Comparison of ENCODE assay signal across 13 cellular contexts in the genomic region with DNA sequence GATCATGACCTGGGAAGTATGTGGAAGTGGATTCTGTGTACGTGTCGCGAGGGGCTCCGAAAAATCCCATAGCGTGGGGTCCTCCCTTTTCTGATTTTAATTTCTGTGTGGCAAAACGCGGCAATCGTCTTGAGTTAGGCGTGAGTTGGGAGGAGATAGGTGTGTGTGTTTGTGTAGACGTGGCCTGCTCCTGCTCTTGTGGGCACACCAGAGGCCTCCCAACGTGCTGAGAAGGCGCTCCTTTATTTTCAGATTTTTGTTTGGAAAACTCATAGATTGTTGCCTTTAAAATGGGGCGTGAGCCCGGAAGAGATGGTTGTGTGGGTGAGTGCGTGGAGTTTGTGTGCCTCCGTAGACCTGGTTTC. TPM values are rescaled to one million over a fixed set of nuclear protein-coding genes. Genes with fewer than 3 reads are reported as not detected.
A peak's percentile ranks its signal among the peaks of the same experiment; 100 is the strongest.
DNase-seq lines count a peak whose midpoint lies in the region; ATAC-seq and TF ChIP-seq lines count a peak whose summit lies in the region.
"Had no signal": no experiment of that assay in that cellular context is flagged by ENCODE, and none has a peak within 500 bp of the region (broad histone marks: within the 10 kb centered on the region; RNA-seq: fewer than 3 reads in every experiment).

No MANE protein-coding gene starts in this region.

- H3K27ac ChIP-seq in GM23338 (ENCODE audit: low read depth): peak overlapping the region; percentile 2; the same call in 1 of the 2 replicates
- H3K27ac ChIP-seq: adrenal gland, parathyroid adenoma, thyroid gland had no signal

- H3K9me3 Mint-ChIP-seq in GM23338 (peaks cover 19% of the 10 kb centered on the region), osteocyte (ENCODE audit: unreplicated experiment) (no peaks in the 10 kb centered on the region)

- peaks cover 96% of the 10 kb centered on the region for H3K79me2 ChIP-seq in GM23338 (replicated peaks; ENCODE audit: insufficient read depth)
- H3K79me2 ChIP-seq: parathyroid adenoma had no signal

- H3K36me3 Mint-ChIP-seq in GM23338 (ENCODE audit: low read depth): peaks cover 87% of the 10 kb centered on the region
- no peaks in the 10 kb centered on the region for H3K36me3 Mint-ChIP-seq in T-helper 17 cell (ENCODE audit: low read depth)
- peaks cover 6% of the 10 kb centered on the region for H3K36me3 Mint-ChIP-seq in osteocyte (ENCODE audit: unreplicated experiment)

- H4K20me1 ChIP-seq in GM23338 (replicated peaks; ENCODE audit: insufficient read depth): peaks cover 49% of the 10 kb centered on the region

- H3K9ac ChIP-seq in iPS-15b (ENCODE audit: low read depth, low read length): peak overlapping the region; percentile 97
- H3K9ac ChIP-seq: parathyroid adenoma had no signal

- no peaks in the 10 kb centered on the region for H3K9me3 ChIP-seq in T-helper 17 cell (ENCODE audit: control insufficient read depth, low read length, poor library complexity, severe bottlenecking)
- H3K9me3 ChIP-seq in iPS-15b (ENCODE audit: control insufficient read depth, insufficient read depth, low read length): no peaks in the 10 kb centered on the region
- H3K9me3 ChIP-seq: adrenal gland, thyroid gland had no signal

- H3K27me3 ChIP-seq in GM23338 (ENCODE audit: insufficient read depth) (no peaks in the 10 kb centered on the region), iPS-15b (ENCODE audit: control insufficient read depth, insufficient read depth, low read length) (no peaks in the 10 kb centered on the region)

- H3K27ac Mint-ChIP-seq in GM23338 (peak overlapping the region; percentile 99), T-helper 17 cell (no peak overlapping the region), osteocyte (ENCODE audit: unreplicated experiment) (no peak overlapping the region)

- H3F3A ChIP-seq in GM23338 (replicated peaks; ENCODE audit: low read depth): peaks cover 20% of the 10 kb centered on the region

- H3K4me3 ChIP-seq in GM23338: peak overlapping the region; percentile 100
- H3K4me3 ChIP-seq in iPS-15b (ENCODE audit: low read depth, low read length): peak overlapping the region; percentile 98
- H3K4me3 ChIP-seq: thyroid gland had no signal

- peaks cover 34% of the 10 kb centered on the region for H3K4me1 Mint-ChIP-seq in GM23338
- H3K4me1 Mint-ChIP-seq in T-helper 17 cell: peaks cover 12% of the 10 kb centered on the region
- peaks cover 22% of the 10 kb centered on the region for H3K4me1 Mint-ChIP-seq in osteocyte (ENCODE audit: unreplicated experiment)

- H3K4me3 Mint-ChIP-seq in GM23338: peak overlapping the region; percentile 99
- H3K4me3 Mint-ChIP-seq in T-helper 17 cell: peak overlapping the region; percentile 82
- H3K4me3 Mint-ChIP-seq in osteocyte (ENCODE audit: unreplicated experiment): peak overlapping the region; percentile 63

- no peak for ATAC-seq in GM23338
- ATAC-seq in T-helper 17 cell: no peak
- no peak for ATAC-seq in GM21528 (IDR thresholded peaks at IDR 0.05; ENCODE audit: low FRiP score, unreplicated experiment)

- DNase-seq in GM23338 (ENCODE audit: low spot score) (no peak), T-helper 17 cell (no peak), osteocyte (ENCODE audit: extremely low spot score, unreplicated experiment) (no peak), NCI-H526 (lab: John Stamatoyannopoulos, UW) (no peak)
- no peak for DNase-seq in activated CD4-positive, CD25-positive, alpha-beta regulatory T cell treated with anti-CD3 and anti-CD28 coated beads, Interleukin-2, amount 50 U/mL, for 72 hours
- DNase-seq: adrenal gland, hippocampal formation, NCI-H2107, thyroid gland had no signal

- H3K4me1 ChIP-seq in GM23338 (ENCODE audit: insufficient read depth) (peaks cover 36% of the 10 kb centered on the region), iPS-15b (ENCODE audit: control insufficient read depth, insufficient read depth, low read length) (peaks cover 15% of the 10 kb centered on the region)
- H3K4me1 ChIP-seq: parathyroid adenoma had no signal

- H3K9me2 ChIP-seq in GM23338 (ENCODE audit: insufficient read depth): no peaks in the 10 kb centered on the region

- no peak overlapping the region for H2AFZ ChIP-seq in GM23338
- H2AFZ ChIP-seq: parathyroid adenoma had no signal

- peak overlapping the region; percentile 89 for H3K4me2 ChIP-seq in GM23338

- TF ChIP-seq CTCF in GM23338 (conservative IDR thresholded peaks at IDR 0.05; ENCODE audit: low read depth in 2 of 2) (no peak), osteocyte (IDR thresholded peaks at IDR 0.05) (no peak)

- H3K27me3 Mint-ChIP-seq in GM23338 (ENCODE audit: insufficient read depth, low read depth, poor library complexity) (peaks cover 46% of the 10 kb centered on the region), T-helper 17 cell (peaks cover 39% of the 10 kb centered on the region), osteocyte (ENCODE audit: unreplicated experiment) (peaks cover 83% of the 10 kb centered on the region)

- H3K36me3 ChIP-seq in GM23338 (ENCODE audit: insufficient read depth): peaks cover 26% of the 10 kb centered on the region
- peaks cover 52% of the 10 kb centered on the region for H3K36me3 ChIP-seq in iPS-15b (ENCODE audit: control insufficient read depth, insufficient read depth, low read length)
- H3K36me3 ChIP-seq: adrenal gland, thyroid gland had no signal

TF ChIP-seq in GM23338, 12 proteins besides CTCF, POLR2A, EP300 and RAD21 (continues in another document):
- TF ChIP-seq ZNF114 (CRISPR knock-in tag; IDR thresholded peaks at IDR 0.05) (no peak), EZH2phosphoT487 (IDR thresholded peaks at IDR 0.05; ENCODE audit: unreplicated experiment) (no peak), ZNF331 (CRISPR knock-in tag; IDR thresholded peaks at IDR 0.05; ENCODE audit: low read depth) (no peak), POLR2AphosphoS5 (IDR thresholded peaks at IDR 0.05; ENCODE audit: low read depth) (no peak; the same call in 1 of the 2 replicates), NANOG (IDR thresholded peaks at IDR 0.05; ENCODE audit: borderline replicate concordance) (no peak), EZH2 (IDR thresholded peaks at IDR 0.05; ENCODE audit: low read depth, unreplicated experiment) (no peak), CREB1 (CRISPR knock-in tag; IDR thresholded peaks at IDR 0.05; ENCODE audit: low read depth) (no peak), STAT1 (IDR thresholded peaks at IDR 0.05; ENCODE audit: unreplicated experiment) (no peak)
- TF ChIP-seq, protein P1, sequence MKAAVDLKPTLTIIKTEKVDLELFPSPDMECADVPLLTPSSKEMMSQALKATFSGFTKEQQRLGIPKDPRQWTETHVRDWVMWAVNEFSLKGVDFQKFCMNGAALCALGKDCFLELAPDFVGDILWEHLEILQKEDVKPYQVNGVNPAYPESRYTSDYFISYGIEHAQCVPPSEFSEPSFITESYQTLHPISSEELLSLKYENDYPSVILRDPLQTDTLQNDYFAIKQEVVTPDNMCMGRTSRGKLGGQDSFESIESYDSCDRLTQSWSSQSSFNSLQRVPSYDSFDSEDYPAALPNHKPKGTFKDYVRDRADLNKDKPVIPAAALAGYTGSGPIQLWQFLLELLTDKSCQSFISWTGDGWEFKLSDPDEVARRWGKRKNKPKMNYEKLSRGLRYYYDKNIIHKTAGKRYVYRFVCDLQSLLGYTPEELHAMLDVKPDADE (IDR thresholded peaks at IDR 0.05): no peak
- TF ChIP-seq, protein P2, sequence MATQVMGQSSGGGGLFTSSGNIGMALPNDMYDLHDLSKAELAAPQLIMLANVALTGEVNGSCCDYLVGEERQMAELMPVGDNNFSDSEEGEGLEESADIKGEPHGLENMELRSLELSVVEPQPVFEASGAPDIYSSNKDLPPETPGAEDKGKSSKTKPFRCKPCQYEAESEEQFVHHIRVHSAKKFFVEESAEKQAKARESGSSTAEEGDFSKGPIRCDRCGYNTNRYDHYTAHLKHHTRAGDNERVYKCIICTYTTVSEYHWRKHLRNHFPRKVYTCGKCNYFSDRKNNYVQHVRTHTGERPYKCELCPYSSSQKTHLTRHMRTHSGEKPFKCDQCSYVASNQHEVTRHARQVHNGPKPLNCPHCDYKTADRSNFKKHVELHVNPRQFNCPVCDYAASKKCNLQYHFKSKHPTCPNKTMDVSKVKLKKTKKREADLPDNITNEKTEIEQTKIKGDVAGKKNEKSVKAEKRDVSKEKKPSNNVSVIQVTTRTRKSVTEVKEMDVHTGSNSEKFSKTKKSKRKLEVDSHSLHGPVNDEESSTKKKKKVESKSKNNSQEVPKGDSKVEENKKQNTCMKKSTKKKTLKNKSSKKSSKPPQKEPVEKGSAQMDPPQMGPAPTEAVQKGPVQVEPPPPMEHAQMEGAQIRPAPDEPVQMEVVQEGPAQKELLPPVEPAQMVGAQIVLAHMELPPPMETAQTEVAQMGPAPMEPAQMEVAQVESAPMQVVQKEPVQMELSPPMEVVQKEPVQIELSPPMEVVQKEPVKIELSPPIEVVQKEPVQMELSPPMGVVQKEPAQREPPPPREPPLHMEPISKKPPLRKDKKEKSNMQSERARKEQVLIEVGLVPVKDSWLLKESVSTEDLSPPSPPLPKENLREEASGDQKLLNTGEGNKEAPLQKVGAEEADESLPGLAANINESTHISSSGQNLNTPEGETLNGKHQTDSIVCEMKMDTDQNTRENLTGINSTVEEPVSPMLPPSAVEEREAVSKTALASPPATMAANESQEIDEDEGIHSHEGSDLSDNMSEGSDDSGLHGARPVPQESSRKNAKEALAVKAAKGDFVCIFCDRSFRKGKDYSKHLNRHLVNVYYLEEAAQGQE (IDR thresholded peaks at IDR 0.05; ENCODE audit: unreplicated experiment): no peak

RNA-seq across cellular contexts. Expression of a gene that starts 1.3 kb away (rescaled TPM):
- 318 and 346 TPM in 2 replicates for total RNA-seq in GM23338 (2014; rRNA removed; shearing (Covaris generic))
- polyA plus RNA-seq in GM23338 (2016; fragmentation: Nextera tagmentation; extraction: Ambion mirVana): 71.2 and 71.5 TPM in 2 replicates
- under 1 TPM in 1 of 2 donors, not detected in 1; 0.03 TPM for total RNA-seq in T-helper 17 cell
- 0.05 TPM in 1 of 2 replicates, not detected in the other for total RNA-seq in osteocyte
- total RNA-seq: RPMI7951 had no signal
- polyA plus RNA-seq: adrenal gland had no signal

Comparison
In these comparisons a context has a peak if more than half of its experiments do, and no peak if none do; other contexts are left out.
1. RNA of a gene that starts 1.3 kb away (total RNA-seq): 318 to 346 TPM in GM23338; 0.03 TPM in T-helper 17 cell and 0.05 TPM in osteocyte; every median in the first group is over 100 times any median in the second.
2. Peak in every context shown above with its lines, with median percentiles within 50 percentile points of each other: H3K4me3 Mint-ChIP-seq.